Comparison of ENCODE assay signal across 1 cellular context in the genomic region with DNA sequence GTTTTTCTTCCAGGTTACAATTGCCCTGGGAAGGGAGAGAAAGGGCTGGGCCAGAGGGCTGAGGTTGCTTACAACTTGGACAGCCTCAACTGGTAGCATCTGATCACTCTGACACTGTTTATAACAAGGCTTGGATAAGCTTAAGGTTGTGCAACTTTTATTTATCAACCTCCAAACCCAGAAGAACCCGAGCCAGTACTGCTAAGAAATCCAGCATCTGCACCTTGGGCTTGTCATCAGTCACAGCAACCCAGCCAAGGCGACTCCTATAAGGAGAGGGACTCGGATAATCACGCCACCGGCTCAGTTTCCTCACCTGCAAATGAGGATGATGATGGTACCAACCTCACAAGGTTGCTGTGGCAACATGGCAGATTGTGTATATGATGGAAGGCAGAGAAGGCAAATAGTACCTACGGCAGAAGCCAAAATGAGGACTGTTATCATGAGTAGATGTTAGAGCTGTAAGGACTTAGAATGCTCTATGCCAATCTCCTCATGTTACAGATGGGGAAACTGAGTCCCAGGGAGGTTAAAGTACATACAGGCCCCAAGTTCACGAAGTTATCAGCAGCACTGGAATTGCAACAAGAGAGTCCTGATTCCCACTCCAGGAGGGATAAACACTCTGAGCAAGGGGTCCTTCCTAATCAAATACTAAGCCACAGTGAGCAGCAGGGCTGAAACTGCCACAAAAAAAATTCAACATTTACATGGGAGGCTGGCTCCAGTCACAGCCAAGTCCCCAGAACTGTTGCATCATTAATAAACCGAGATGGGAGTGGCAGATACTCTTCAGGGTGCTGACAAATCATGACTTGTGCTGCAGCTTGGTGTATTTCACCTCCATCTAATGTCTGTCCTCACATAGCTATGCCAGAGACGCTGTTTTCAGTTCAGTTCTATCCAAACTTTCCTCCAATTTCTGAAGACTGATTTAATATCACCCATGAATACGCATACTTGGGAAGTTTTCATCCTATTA.
TF ChIP-seq lines count a peak whose summit lies in the region.

No MANE protein-coding gene starts in this region.

TF ChIP-seq in SK-N-SH, 30 proteins besides CTCF, POLR2A, EP300 and RAD21 (continued from another document):
- no peak for TF ChIP-seq TAF1 (IDR thresholded peaks at IDR 0.05; ENCODE audit: borderline replicate concordance, low read depth, low read length)
- no peak for TF ChIP-seq TCF12 (IDR thresholded peaks at IDR 0.05)
- TF ChIP-seq GABPA (IDR thresholded peaks at IDR 0.05; ENCODE audit: low read depth), result no peak
- TF ChIP-seq FOXM1 (IDR thresholded peaks at IDR 0.05; ENCODE audit: low read depth), result no peak
- no peak for TF ChIP-seq ELF1 (IDR thresholded peaks at IDR 0.05)
- TF ChIP-seq YY1 (IDR thresholded peaks at IDR 0.05; ENCODE audit: low read depth), result no peak
